1 cellular context compared by ENCODE assay signal in genomic region chr1:33000427-33001026, GRCh38.
TF ChIP-seq lines count a peak whose summit lies in the region.

No MANE protein-coding gene starts in this region.

TF ChIP-seq in GM12878, 131 proteins besides CTCF, POLR2A, EP300 and RAD21:
- no peak for TF ChIP-seq MLLT1 (IDR thresholded peaks at IDR 0.05)
